ENCODE assay signal across 22 cellular contexts in the genomic region with DNA sequence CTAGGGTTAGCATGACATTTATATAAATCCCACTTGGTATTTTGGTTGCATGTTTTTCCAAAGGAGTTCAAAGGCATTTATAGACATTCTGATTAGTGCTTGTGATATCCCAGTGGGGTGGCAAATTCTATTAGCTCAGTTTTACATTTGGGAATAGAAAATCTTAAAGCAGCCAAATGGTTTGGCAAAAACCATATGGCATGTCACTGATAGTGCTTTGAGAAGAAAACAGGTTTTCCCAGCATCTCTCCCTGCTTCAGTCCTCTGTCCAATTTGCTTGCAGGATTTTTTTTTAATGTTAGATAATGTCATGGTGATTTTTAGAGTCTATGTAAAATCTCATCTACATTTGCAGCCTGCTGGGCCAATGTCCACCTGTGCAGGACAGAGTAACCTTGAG.
"Had no signal": no experiment of that assay in that cellular context is flagged by ENCODE, and none has a peak within 500 bp of the region (broad histone marks: within the 10 kb centered on the region; RNA-seq: fewer than 3 reads in every experiment).

No MANE protein-coding gene starts in this region.

- H3K4me1 Mint-ChIP-seq: immature natural killer cell; natural killer cell; stimulated activated effector memory CD8-positive, alpha-beta T cell treated with anti-CD3 and anti-CD28 coated beads, Interleukin-12 subunit alpha, Interleukin-12 subunit beta, amount 100 ng/mL, for 72 hours had no signal

- FAIRE-seq: kidney had no signal

- H3K4me1 ChIP-seq: esophagus muscularis mucosa, gastrocnemius medialis, left ventricle myocardium inferior, tibial artery, upper lobe of right lung had no signal

- H3K36me3 ChIP-seq: esophagus muscularis mucosa, gastrocnemius medialis, left ventricle myocardium inferior, ovary, tibial artery, upper lobe of right lung had no signal

- H3K4me2 ChIP-seq: smooth muscle cell had no signal

- H3K27ac Mint-ChIP-seq: effector memory CD8-positive, alpha-beta T cell; immature natural killer cell; natural killer cell; progenitor cell of endocrine pancreas; stimulated activated effector memory CD8-positive, alpha-beta T cell treated with anti-CD3 and anti-CD28 coated beads, Interleukin-12 subunit alpha, Interleukin-12 subunit beta, amount 100 ng/mL, for 72 hours had no signal

- H3K27ac ChIP-seq: epithelial cell of prostate, esophagus muscularis mucosa, gastrocnemius medialis, tibial artery, upper lobe of right lung had no signal

- H3K27me3 ChIP-seq: gastrocnemius medialis, ovary, upper lobe of right lung had no signal

- ATAC-seq: effector memory CD8-positive, alpha-beta T cell; gastrocnemius medialis; natural killer cell; right cardiac atrium; stimulated activated effector memory CD8-positive, alpha-beta T cell treated with anti-CD3 and anti-CD28 coated beads, Interleukin-12 subunit alpha, Interleukin-12 subunit beta, amount 100 ng/mL, for 72 hours; stimulated activated naive CD8-positive, alpha-beta T cell treated with anti-CD3 and anti-CD28 coated beads, Interleukin-15, Interleukin-2, amounts not matched to agents 100 U/mL and 50 U/mL, for 24 hours; upper lobe of right lung had no signal

- DNase-seq: central memory CD4-positive, alpha-beta T cell; effector memory CD8-positive, alpha-beta T cell; gastrocnemius medialis; immature natural killer cell; kidney; left cardiac atrium; left ventricle myocardium inferior; natural killer cell; nucleus accumbens; ovary; right cardiac atrium; stimulated activated CD4-positive, alpha-beta T cell treated with anti-CD3 and anti-CD28 coated beads, Interleukin-4, amount 100 ng/mL, for 1 hour; stimulated activated CD8-positive, alpha-beta memory T cell treated with anti-CD3 and anti-CD28 coated beads, Interleukin-4, amount 100 ng/mL, for 48 hours; stimulated activated naive CD8-positive, alpha-beta T cell treated with anti-CD3 and anti-CD28 coated beads, Interleukin-15, Interleukin-2, amounts not matched to agents 100 U/mL and 50 U/mL, for 24 hours; tibial artery; upper lobe of right lung had no signal

- H3K4me3 ChIP-seq: esophagus muscularis mucosa, gastrocnemius medialis, left ventricle myocardium inferior, ovary, smooth muscle cell, tibial artery, upper lobe of right lung had no signal

- H3K9me3 Mint-ChIP-seq: effector memory CD8-positive, alpha-beta T cell; natural killer cell; neural crest cell; stimulated activated effector memory CD8-positive, alpha-beta T cell treated with anti-CD3 and anti-CD28 coated beads, Interleukin-12 subunit alpha, Interleukin-12 subunit beta, amount 100 ng/mL, for 72 hours had no signal

- H3K4me3 Mint-ChIP-seq: effector memory CD8-positive, alpha-beta T cell; immature natural killer cell; natural killer cell; neural crest cell; stimulated activated effector memory CD8-positive, alpha-beta T cell treated with anti-CD3 and anti-CD28 coated beads, Interleukin-12 subunit alpha, Interleukin-12 subunit beta, amount 100 ng/mL, for 72 hours had no signal

- H3K36me3 Mint-ChIP-seq: immature natural killer cell; natural killer cell; stimulated activated effector memory CD8-positive, alpha-beta T cell treated with anti-CD3 and anti-CD28 coated beads, Interleukin-12 subunit alpha, Interleukin-12 subunit beta, amount 100 ng/mL, for 72 hours had no signal

- H3K9me3 ChIP-seq: esophagus muscularis mucosa, gastrocnemius medialis, left ventricle myocardium inferior, ovary, tibial artery, upper lobe of right lung had no signal
